In the genomic region with DNA sequence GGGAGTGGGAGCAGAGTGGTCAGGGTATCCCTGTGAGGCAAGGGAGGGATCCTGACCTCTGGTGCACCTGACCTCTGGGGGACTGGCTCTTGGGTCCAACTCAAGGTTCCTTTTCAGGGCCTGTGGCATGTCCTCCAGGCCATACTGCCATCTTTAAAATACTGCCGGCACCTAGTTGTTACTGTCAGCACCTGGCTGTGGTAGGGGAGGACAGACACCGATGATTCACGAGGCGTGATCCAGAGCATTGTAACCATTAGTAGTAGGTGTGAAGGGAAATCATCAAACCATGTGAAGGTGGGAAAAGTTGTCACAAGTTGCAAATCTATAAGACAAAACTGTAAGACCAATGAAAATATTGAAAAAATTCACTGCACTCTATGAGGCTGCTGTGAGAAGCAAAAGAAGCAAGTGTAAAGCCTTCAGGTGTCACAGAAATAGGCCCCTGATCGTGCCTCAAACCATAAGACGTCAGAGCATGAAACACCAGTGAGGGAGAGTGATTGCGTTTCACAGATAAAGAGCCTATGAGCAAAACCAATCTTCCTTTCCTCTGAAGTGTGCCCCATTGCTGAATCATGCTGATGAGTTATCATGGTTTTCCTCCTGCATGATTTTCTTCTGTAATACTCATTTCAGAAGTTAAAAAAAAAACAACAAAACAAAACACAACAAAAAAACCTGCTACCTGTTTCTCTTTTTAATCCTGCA, we compare ENCODE assay signal across 9 cellular contexts. TPM values are rescaled to one million over a fixed set of nuclear protein-coding genes. Genes with fewer than 3 reads are reported as not detected.
DNase-seq lines count a peak whose midpoint lies in the region; ATAC-seq and TF ChIP-seq lines count a peak whose summit lies in the region.
"Had no signal": no experiment of that assay in that cellular context is flagged by ENCODE, and none has a peak within 500 bp of the region (broad histone marks: within the 10 kb centered on the region; RNA-seq: fewer than 3 reads in every experiment).

No MANE protein-coding gene starts in this region.

- peak overlapping the region; percentile 63; the same call in 1 of the 2 replicates for H3K4me3 Mint-ChIP-seq in HFFc6
- H3K4me3 Mint-ChIP-seq in activated CD4-positive, alpha-beta T cell treated with anti-CD3 and anti-CD28 coated beads, Interleukin-2, amount 10 ng/mL, durations not matched to agents 7 days and 5 days = peak overlapping the region; percentile 7
- H3K4me3 Mint-ChIP-seq in endothelial cell (ENCODE audit: unreplicated experiment) = no peak overlapping the region

- CTCF ChIA-PET in activated CD4-positive, alpha-beta T cell treated with anti-CD3 and anti-CD28 coated beads, Interleukin-2, amount 10 ng/mL, durations not matched to agents 7 days and 5 days (lab: Charles Lee) = interaction anchor here (1.5 kb wide), 1 partner anchor 13 kb away, joined by 3 read pairs; no protein-coding TSS in a partner anchor

- H3K4me1 Mint-ChIP-seq in HFFc6 (ENCODE audit: low read depth) = peaks cover 59% of the 10 kb centered on the region
- peaks cover 88% of the 10 kb centered on the region for H3K4me1 Mint-ChIP-seq in activated CD4-positive, alpha-beta T cell treated with anti-CD3 and anti-CD28 coated beads, Interleukin-2, amount 10 ng/mL, durations not matched to agents 7 days and 5 days
- H3K4me1 Mint-ChIP-seq in endothelial cell (ENCODE audit: unreplicated experiment) = peaks cover 58% of the 10 kb centered on the region

- no peak for ATAC-seq in GM19467 (IDR thresholded peaks at IDR 0.05; ENCODE audit: unreplicated experiment)
- no peak for ATAC-seq in HG02973 (IDR thresholded peaks at IDR 0.05; ENCODE audit: unreplicated experiment)
- ATAC-seq in HG03135 (IDR thresholded peaks at IDR 0.05; ENCODE audit: unreplicated experiment) = no peak

- H3K27ac Mint-ChIP-seq in HFFc6 (peak overlapping the region; percentile 93), endothelial cell (ENCODE audit: unreplicated experiment) (peak overlapping the region; percentile 70)
- H3K27ac Mint-ChIP-seq in activated CD4-positive, alpha-beta T cell treated with anti-CD3 and anti-CD28 coated beads, Interleukin-2, amount 10 ng/mL, durations not matched to agents 7 days and 5 days = peak overlapping the region; percentile 95

- DNase-seq in HFFc6 (peak; percentile 85), endothelial cell (ENCODE audit: low spot score) (no peak), NCI-H2107 (lab: John Stamatoyannopoulos, UW) (no peak)
- peak; percentile 83 for DNase-seq in activated CD4-positive, alpha-beta T cell treated with anti-CD3 and anti-CD28 coated beads, Interleukin-2, amount 10 ng/mL, durations not matched to agents 7 days and 5 days
- DNase-seq in stimulated activated CD4-positive, alpha-beta T cell treated with anti-CD3 and anti-CD28 coated beads, TNF-alpha, amount 100 ng/mL, for 48 hours (ENCODE audit: low read depth in 3 of 3) = peak; percentile 39 to 62 (median 49)
- DNase-seq: pancreas had no signal

- POLR2A ChIA-PET in activated CD4-positive, alpha-beta T cell treated with anti-CD3 and anti-CD28 coated beads, Interleukin-2, amount 10 ng/mL, durations not matched to agents 7 days and 5 days (lab: Charles Lee) = no interaction called here

- H3K27me3 Mint-ChIP-seq in HFFc6 (ENCODE audit: insufficient read depth) = no peaks in the 10 kb centered on the region
- no peaks in the 10 kb centered on the region for H3K27me3 Mint-ChIP-seq in activated CD4-positive, alpha-beta T cell treated with anti-CD3 and anti-CD28 coated beads, Interleukin-2, amount 10 ng/mL, durations not matched to agents 7 days and 5 days
- no peaks in the 10 kb centered on the region for H3K27me3 Mint-ChIP-seq in endothelial cell (ENCODE audit: unreplicated experiment)

- TF ChIP-seq CTCF in HFFc6 (IDR thresholded peaks at IDR 0.05) = no peak
- no peak for TF ChIP-seq CTCF in endothelial cell (IDR thresholded peaks at IDR 0.05; ENCODE audit: unreplicated experiment)

- H3K9me3 Mint-ChIP-seq in HFFc6 (no peaks in the 10 kb centered on the region), endothelial cell (ENCODE audit: unreplicated experiment) (no peaks in the 10 kb centered on the region)
- peaks cover 10% of the 10 kb centered on the region for H3K9me3 Mint-ChIP-seq in activated CD4-positive, alpha-beta T cell treated with anti-CD3 and anti-CD28 coated beads, Interleukin-2, amount 10 ng/mL, durations not matched to agents 7 days and 5 days

- no peaks in the 10 kb centered on the region for H3K36me3 Mint-ChIP-seq in HFFc6 (ENCODE audit: low read depth)
- peaks cover 14% of the 10 kb centered on the region for H3K36me3 Mint-ChIP-seq in activated CD4-positive, alpha-beta T cell treated with anti-CD3 and anti-CD28 coated beads, Interleukin-2, amount 10 ng/mL, durations not matched to agents 7 days and 5 days (ENCODE audit: low read depth)
- no peaks in the 10 kb centered on the region for H3K36me3 Mint-ChIP-seq in endothelial cell (ENCODE audit: low read depth, unreplicated experiment)

RNA-seq across cellular contexts. Expression of gene CDC7, which starts 55.3 kb away (rescaled TPM):
- 1 to 10 TPM; 3.6 to 8.7 (median 7.5) TPM for total RNA-seq in HFFc6 (2021; fragmentation: NEBNext Ultra II Directional; extraction: Animal tissue kit (Norgen Biotek cat#: 25700))
- 10 to 100 TPM; 31.4 to 34.7 TPM for total RNA-seq in activated CD4-positive, alpha-beta T cell treated with anti-CD3 and anti-CD28 coated beads, Interleukin-2, amount 10 ng/mL, durations not matched to agents 7 days and 5 days
- 21.3 TPM for total RNA-seq in endothelial cell (ENCODE audit: unreplicated experiment)

Comparison
In these comparisons a context has a peak if more than half of its experiments do, and no peak if none do; other contexts are left out.
1. DNase-seq: peak in HFFc6 (single experiment), activated CD4-positive, alpha-beta T cell treated with anti-CD3 and anti-CD28 coated beads, Interleukin-2, amount 10 ng/mL, durations not matched to agents 7 days and 5 days (single experiment) and stimulated activated CD4-positive, alpha-beta T cell treated with anti-CD3 and anti-CD28 coated beads, TNF-alpha, amount 100 ng/mL, for 48 hours (3 of 3); none in endothelial cell (single experiment) and NCI-H2107 (single experiment).
2. Peak in every context shown above with its lines, with median percentiles within 50 percentile points of each other: H3K27ac Mint-ChIP-seq.